In genomic region chr17:32349854-32350661, GRCh38 we compare ENCODE assay signal across 8 cellular contexts. TPM values are rescaled to one million over a fixed set of nuclear protein-coding genes. Genes with fewer than 3 reads are reported as not detected.
DNase-seq lines count a peak whose midpoint lies in the region; ATAC-seq and TF ChIP-seq lines count a peak whose summit lies in the region.

TSS of gene ZNF207 (plus strand) at chr17:32350157. CDS start at chr17:32350286, 129 bp downstream.

- ATAC-seq in GM19025 (IDR thresholded peaks at IDR 0.05; ENCODE audit: low read depth, unreplicated experiment), result peak; percentile 80
- peak; percentile 91 for ATAC-seq in HG03354 (IDR thresholded peaks at IDR 0.05; ENCODE audit: poor library complexity, severe bottlenecking, unreplicated experiment)

- H3K4me3 ChIP-seq in AG09309 (ENCODE audit: control insufficient read depth, low read depth, low read length), result peak within 1 kb of the TSS; percentile 96

- DNase-seq in AG09309 (ENCODE audit: low read depth), result peak; percentile 88
- DNase-seq in NCI-H460 (ENCODE audit: extremely low read depth, low read depth), result peak; percentile 97
- DNase-seq in activated CD4-positive, CD25-positive, alpha-beta regulatory T cell treated with anti-CD3 and anti-CD28 coated beads, Interleukin-2, amount 50 U/mL, for 72 hours, result peak; percentile 94
- DNase-seq in cerebellar nuclear complex (lab: John Stamatoyannopoulos, UW), result peak; percentile 59 to 89
- peak; percentile 98 for DNase-seq in islet precursor cell
- DNase-seq in stimulated activated CD4-positive, alpha-beta T cell treated with anti-CD3 and anti-CD28 coated beads, Interleukin-12 subunit alpha, Interleukin-12 subunit beta, amount 100 ng/mL, for 48 hours (ENCODE audit: low read depth in 2 of 3, low spot score in 1 of 3), result peak; percentile 93 to 94 (median 93)

- no peak for TF ChIP-seq CTCF in AG09309 (IDR thresholded peaks at IDR 0.05; ENCODE audit: control insufficient read depth, insufficient read depth, low read depth, low read length, missing control alignments)

RNA-seq across cellular contexts. Expression of gene ZNF207, which starts in this region (rescaled TPM):
- total RNA-seq in NCI-H460 (2014; rRNA removed; shearing (Covaris generic)), result 121 and 152 TPM in 2 replicates
- 161 and 219 TPM in 2 replicates for polyA plus RNA-seq in NCI-H460 (2014; cell fraction: nucleus; rRNA removed)

Comparison
In these comparisons a context has a peak if more than half of its experiments do, and no peak if none do; other contexts are left out.
1. Peak in every context shown above with its lines: DNase-seq, ATAC-seq and H3K4me3 ChIP-seq.